Comparison of ENCODE assay signal across 17 cellular contexts in genomic region chr10:131930586-131931330, GRCh38. TPM values are rescaled to one million over a fixed set of nuclear protein-coding genes. Genes with fewer than 3 reads are reported as not detected.
DNase-seq lines count a peak whose midpoint lies in the region; ATAC-seq, FAIRE-seq and TF ChIP-seq lines count a peak whose summit lies in the region.
"Had no signal": no experiment of that assay in that cellular context is flagged by ENCODE, and none has a peak within 500 bp of the region (broad histone marks: within the 10 kb centered on the region; RNA-seq: fewer than 3 reads in every experiment).

No MANE protein-coding gene starts in this region.

- no peak overlapping the region for H3K4me3 ChIP-seq in CD4-positive, alpha-beta memory T cell (ENCODE audit: low read length in 2 of 2)
- no peak overlapping the region for H3K4me3 ChIP-seq in H1 (ENCODE audit: extremely low read depth in 1 of 4, insufficient read depth in 2 of 4, low read depth in 3 of 4, low read length in 4 of 4)
- H3K4me3 ChIP-seq: ascending aorta, neural progenitor cell, upper lobe of left lung had no signal

- H3K9me3 Mint-ChIP-seq in activated CD4-positive, alpha-beta T cell treated with anti-CD3 and anti-CD28 coated beads, Interleukin-2, amount 10 ng/mL, durations not matched to agents 7 days and 5 days: no peaks in the 10 kb centered on the region
- H3K9me3 Mint-ChIP-seq in activated CD4-positive, alpha-beta T cell treated with anti-CD3 and anti-CD28 coated beads, Interleukin-2, amount 10 ng/mL, durations not matched to agents 24 days and 14 days: no peaks in the 10 kb centered on the region
- H3K9me3 Mint-ChIP-seq in CD4-positive, alpha-beta memory T cell: no peaks in the 10 kb centered on the region
- no peaks in the 10 kb centered on the region for H3K9me3 Mint-ChIP-seq in osteocyte (ENCODE audit: unreplicated experiment)
- H3K9me3 Mint-ChIP-seq: activated T-cell treated with anti-CD3 and anti-CD28 coated beads, Interleukin-2, amount 50 U/mL, for 72 hours had no signal

- no peak for DNase-seq in activated CD4-positive, alpha-beta T cell treated with anti-CD3 and anti-CD28 coated beads, Interleukin-2, amount 10 ng/mL, durations not matched to agents 7 days and 5 days
- no peak for DNase-seq in activated CD4-positive, alpha-beta T cell treated with anti-CD3 and anti-CD28 coated beads, Interleukin-2, amount 10 ng/mL, durations not matched to agents 24 days and 14 days
- DNase-seq in CD4-positive, alpha-beta memory T cell: no peak
- DNase-seq in H1 (ENCODE audit: low read depth in 1 of 2, low spot score in 2 of 2) (no peak), osteocyte (ENCODE audit: extremely low spot score, unreplicated experiment) (no peak), left lobe of liver (ENCODE audit: low spot score) (no peak)
- DNase-seq: activated T-cell treated with anti-CD3 and anti-CD28 coated beads, Interleukin-2, amount 50 U/mL, for 72 hours; dermis blood vessel endothelial cell; hypothalamus; NCI-H226; SIG-M5; upper lobe of left lung had no signal

- no peak overlapping the region for H3K4me2 ChIP-seq in H1 (ENCODE audit: insufficient read depth in 1 of 2, low read depth in 2 of 2, low read length in 2 of 2)
- H3K4me2 ChIP-seq: neural progenitor cell had no signal

- no peak overlapping the region for H2BK120ac ChIP-seq in H1 (replicated peaks; ENCODE audit: low read depth, low read length)

- peaks cover 8% of the 10 kb centered on the region for H3K36me3 ChIP-seq in CD4-positive, alpha-beta memory T cell (ENCODE audit: insufficient read depth, low read length)
- H3K36me3 ChIP-seq in H1 (ENCODE audit: control insufficient read depth in 2 of 4, insufficient read depth in 4 of 4, low read length in 3 of 4): peaks cover 0 to 3% (median 0%) of the 10 kb centered on the region in 4 experiments; a peak in 1 of 8 replicates
- H3K36me3 ChIP-seq: neural progenitor cell had no signal

- CTCF ChIA-PET in activated CD4-positive, alpha-beta T cell treated with anti-CD3 and anti-CD28 coated beads, Interleukin-2, amount 10 ng/mL, durations not matched to agents 7 days and 5 days (lab: Charles Lee): no interaction called here
- CTCF ChIA-PET in CD4-positive, alpha-beta memory T cell (lab: Charles Lee; ENCODE audit: partially characterized antibody): interaction anchor here (0.9 kb wide), 1 partner anchor 45 kb away, joined by 3 read pairs; no protein-coding TSS in a partner anchor
- CTCF ChIA-PET in H1 (lab: Charles Lee; ENCODE audit: partially characterized antibody): interaction anchor here (0.9 kb wide), 1 partner anchor 45 kb away, joined by 4 read pairs; no protein-coding TSS in a partner anchor

- no peak overlapping the region for H4K8ac ChIP-seq in H1 (ENCODE audit: extremely low read depth, insufficient read depth, low read length)

- H3K4me3 Mint-ChIP-seq in activated CD4-positive, alpha-beta T cell treated with anti-CD3 and anti-CD28 coated beads, Interleukin-2, amount 10 ng/mL, durations not matched to agents 7 days and 5 days: no peak overlapping the region
- H3K4me3 Mint-ChIP-seq in activated CD4-positive, alpha-beta T cell treated with anti-CD3 and anti-CD28 coated beads, Interleukin-2, amount 10 ng/mL, durations not matched to agents 24 days and 14 days: no peak overlapping the region
- peak overlapping the region in 2 of 8 donors; percentile 9 to 49 for H3K4me3 Mint-ChIP-seq in CD4-positive, alpha-beta memory T cell
- H3K4me3 Mint-ChIP-seq in osteocyte (ENCODE audit: unreplicated experiment): peak overlapping the region; percentile 6
- H3K4me3 Mint-ChIP-seq: neural progenitor cell had no signal

- no peak overlapping the region for H2BK15ac ChIP-seq in H1 (ENCODE audit: low read length)

- TF ChIP-seq RAD21 in H1 (IDR thresholded peaks at IDR 0.05 in 1 of 2, conservative IDR thresholded peaks at IDR 0.05 in 1 of 2; ENCODE audit: low read depth in 2 of 2, low read length in 2 of 2): no peak

- no peak overlapping the region for H3K18ac ChIP-seq in H1 (ENCODE audit: extremely low read depth, low read length)

- ATAC-seq in HG03460 (IDR thresholded peaks at IDR 0.05; ENCODE audit: unreplicated experiment) (no peak), HG03520 (IDR thresholded peaks at IDR 0.05; ENCODE audit: unreplicated experiment) (no peak), left lobe of liver (no peak)
- ATAC-seq: activated T-cell treated with anti-CD3 and anti-CD28 coated beads, Interleukin-2, amount 50 U/mL, for 72 hours; HCT116 had no signal

- no peaks in the 10 kb centered on the region for H3K23me2 ChIP-seq in H1 (ENCODE audit: low read depth, low read length)

- H4K20me1 ChIP-seq in H1 (replicated peaks in 1 of 2; ENCODE audit: control insufficient read depth in 1 of 2, insufficient read depth in 2 of 2, low read length in 2 of 2): peaks cover 32 to 37% of the 10 kb centered on the region in 2 experiments

- 84% methylated on average over 16 of the region's 16 CpGs; no CpG with 5 or more reads in 1 of the 2 experiments for WGBS in H1 (ENCODE audit: extremely low coverage in 1 of 2, insufficient coverage in 1 of 2, insufficient read length in 1 of 2, insufficient replicate concordance in 2 of 2, low coverage in 1 of 2, low lambda C conversion rate in 2 of 2, missing lambda C conversion rate in 1 of 2), 2 experiments

- no peak overlapping the region for H4K5ac ChIP-seq in H1 (ENCODE audit: insufficient read length, low read depth, low read length)

- H3K79me1 ChIP-seq in H1 (ENCODE audit: low read depth, low read length): peaks cover 45% of the 10 kb centered on the region

- no peak overlapping the region for H2AK5ac ChIP-seq in H1 (ENCODE audit: low read depth, low read length)

- TF ChIP-seq POLR2A in H1 (IDR thresholded peaks at IDR 0.05; ENCODE audit: control extremely low read depth in 1 of 2, low read depth in 2 of 2, low read length in 2 of 2): no peak

- H3K79me2 ChIP-seq in H1 (ENCODE audit: control insufficient read depth in 1 of 2, insufficient read depth in 2 of 2, low read length in 2 of 2): peaks cover 22 to 96% of the 10 kb centered on the region in 2 experiments

- no peak overlapping the region for H2BK12ac ChIP-seq in H1 (ENCODE audit: low read depth, low read length)

- no peak overlapping the region for H3K4ac ChIP-seq in H1 (replicated peaks; ENCODE audit: insufficient read length, low read depth, low read length)

- POLR2A ChIA-PET in activated CD4-positive, alpha-beta T cell treated with anti-CD3 and anti-CD28 coated beads, Interleukin-2, amount 10 ng/mL, durations not matched to agents 7 days and 5 days (lab: Charles Lee): no interaction called here
- POLR2A ChIA-PET in CD4-positive, alpha-beta memory T cell (lab: Charles Lee; ENCODE audit: partially characterized antibody): no interaction called here
- POLR2A ChIA-PET in H1 (lab: Charles Lee; ENCODE audit: partially characterized antibody): no interaction called here

- intact Hi-C loops in activated CD4-positive, alpha-beta T cell treated with anti-CD3 and anti-CD28 coated beads, Interleukin-2, amount 10 ng/mL, durations not matched to agents 24 days and 14 days (cut with micrococcal nuclease): no loop called here
- intact Hi-C loops in CD4-positive, alpha-beta memory T cell (cut with micrococcal nuclease): no loop called here

- H2BK5ac ChIP-seq in H1 (ENCODE audit: low read depth, low read length): no peak overlapping the region

- H3K9me3 ChIP-seq in CD4-positive, alpha-beta memory T cell (ENCODE audit: control insufficient read depth in 1 of 2, low read length in 2 of 2): no peaks in the 10 kb centered on the region
- no peaks in the 10 kb centered on the region; a peak in 1 of 4 replicates for H3K9me3 ChIP-seq in H1 (ENCODE audit: insufficient read depth in 2 of 2, low read depth in 1 of 2, low read length in 1 of 2)
- H3K9me3 ChIP-seq: ascending aorta had no signal

- peaks cover 20% of the 10 kb centered on the region for H3K36me3 Mint-ChIP-seq in activated CD4-positive, alpha-beta T cell treated with anti-CD3 and anti-CD28 coated beads, Interleukin-2, amount 10 ng/mL, durations not matched to agents 7 days and 5 days (ENCODE audit: low read depth)
- H3K36me3 Mint-ChIP-seq in activated CD4-positive, alpha-beta T cell treated with anti-CD3 and anti-CD28 coated beads, Interleukin-2, amount 10 ng/mL, durations not matched to agents 24 days and 14 days (ENCODE audit: low read depth): peaks cover 23% of the 10 kb centered on the region
- peaks cover 3 to 37% of the 10 kb centered on the region in 2 donors for H3K36me3 Mint-ChIP-seq in CD4-positive, alpha-beta memory T cell
- peaks cover 13% of the 10 kb centered on the region for H3K36me3 Mint-ChIP-seq in osteocyte (ENCODE audit: unreplicated experiment)

- no peaks in the 10 kb centered on the region for H3K27me3 Mint-ChIP-seq in activated CD4-positive, alpha-beta T cell treated with anti-CD3 and anti-CD28 coated beads, Interleukin-2, amount 10 ng/mL, durations not matched to agents 7 days and 5 days
- no peaks in the 10 kb centered on the region for H3K27me3 Mint-ChIP-seq in activated CD4-positive, alpha-beta T cell treated with anti-CD3 and anti-CD28 coated beads, Interleukin-2, amount 10 ng/mL, durations not matched to agents 24 days and 14 days
- no peaks in the 10 kb centered on the region for H3K27me3 Mint-ChIP-seq in CD4-positive, alpha-beta memory T cell
- H3K27me3 Mint-ChIP-seq in osteocyte (ENCODE audit: unreplicated experiment): no peaks in the 10 kb centered on the region

- no peak overlapping the region for H3K14ac ChIP-seq in H1 (ENCODE audit: insufficient read length)

- TF ChIP-seq CTCF in H1 (IDR thresholded peaks at IDR 0.05; ENCODE audit: control extremely low read depth in 1 of 3, insufficient read depth in 1 of 3, low read depth in 1 of 3, low read length in 3 of 3): no peak
- no peak for TF ChIP-seq CTCF in osteocyte (IDR thresholded peaks at IDR 0.05)

- H3K27ac Mint-ChIP-seq in activated CD4-positive, alpha-beta T cell treated with anti-CD3 and anti-CD28 coated beads, Interleukin-2, amount 10 ng/mL, durations not matched to agents 7 days and 5 days: peak overlapping the region; percentile 32
- H3K27ac Mint-ChIP-seq in activated CD4-positive, alpha-beta T cell treated with anti-CD3 and anti-CD28 coated beads, Interleukin-2, amount 10 ng/mL, durations not matched to agents 24 days and 14 days: no peak overlapping the region
- H3K27ac Mint-ChIP-seq in CD4-positive, alpha-beta memory T cell: peak overlapping the region; percentile 15 to 90 (median 59)
- peak overlapping the region; percentile 98 for H3K27ac Mint-ChIP-seq in osteocyte (ENCODE audit: unreplicated experiment)
- H3K27ac Mint-ChIP-seq: activated T-cell treated with anti-CD3 and anti-CD28 coated beads, Interleukin-2, amount 50 U/mL, for 72 hours had no signal

- peaks cover 81% of the 10 kb centered on the region for H3K4me1 Mint-ChIP-seq in activated CD4-positive, alpha-beta T cell treated with anti-CD3 and anti-CD28 coated beads, Interleukin-2, amount 10 ng/mL, durations not matched to agents 7 days and 5 days
- peaks cover 58% of the 10 kb centered on the region for H3K4me1 Mint-ChIP-seq in activated CD4-positive, alpha-beta T cell treated with anti-CD3 and anti-CD28 coated beads, Interleukin-2, amount 10 ng/mL, durations not matched to agents 24 days and 14 days
- H3K4me1 Mint-ChIP-seq in CD4-positive, alpha-beta memory T cell: peaks cover 42 to 88% (median 74%) of the 10 kb centered on the region in 4 donors
- peaks cover 75% of the 10 kb centered on the region for H3K4me1 Mint-ChIP-seq in osteocyte (ENCODE audit: unreplicated experiment)

- H2BK20ac ChIP-seq in H1 (ENCODE audit: low read length): no peak overlapping the region

- no peak overlapping the region for H2AFZ ChIP-seq in H1 (ENCODE audit: low read length)
- H2AFZ ChIP-seq: neural progenitor cell had no signal

- no peaks in the 10 kb centered on the region for H3K27me3 ChIP-seq in CD4-positive, alpha-beta memory T cell (ENCODE audit: insufficient read depth, low read length)
- H3K27me3 ChIP-seq in H1 (replicated peaks in 1 of 4; ENCODE audit: control insufficient read depth in 3 of 4, extremely low read depth in 1 of 4, insufficient read depth in 3 of 4, low read length in 3 of 4): no peaks in the 10 kb centered on the region
- H3K27me3 ChIP-seq: ascending aorta, neural progenitor cell, upper lobe of left lung had no signal

- H3K9ac ChIP-seq in H1 (replicated peaks in 1 of 4; ENCODE audit: extremely low read depth in 1 of 4, low read depth in 3 of 4, low read length in 3 of 4): no peak overlapping the region
- H3K9ac ChIP-seq: neural progenitor cell had no signal

- no peak for TF ChIP-seq EP300 in H1 (IDR thresholded peaks at IDR 0.05; ENCODE audit: borderline replicate concordance in 1 of 2, low read depth in 2 of 2, low read length in 2 of 2)

- H3K56ac ChIP-seq in H1 (replicated peaks; ENCODE audit: insufficient read length, low read depth, low read length): no peak overlapping the region

- H3K4me1 ChIP-seq in CD4-positive, alpha-beta memory T cell (ENCODE audit: insufficient read depth, low read length): peaks cover 81% of the 10 kb centered on the region
- peaks cover 4 to 38% (median 14%) of the 10 kb centered on the region in 4 experiments; a peak in 6 of 7 replicates for H3K4me1 ChIP-seq in H1 (replicated peaks in 1 of 4; ENCODE audit: control insufficient read depth in 3 of 4, insufficient read depth in 4 of 4, low read length in 3 of 4)

- no peak for FAIRE-seq in H1 (lab: Jason Lieb, UNC)

- H3K23ac ChIP-seq in H1 (ENCODE audit: insufficient read length): no peak overlapping the region

- no peak overlapping the region for H4K91ac ChIP-seq in H1 (replicated peaks; ENCODE audit: insufficient read length, low read length)

- H3K27ac ChIP-seq in CD4-positive, alpha-beta memory T cell (ENCODE audit: low read depth, low read length): no peak overlapping the region
- no peak overlapping the region for H3K27ac ChIP-seq in H1 (ENCODE audit: low read depth, low read length)
- H3K27ac ChIP-seq: neural progenitor cell had no signal

RNA-seq across cellular contexts. Expression of gene PPP2R2D, which starts 29.9 kb away (rescaled TPM):
- total RNA-seq in activated CD4-positive, alpha-beta T cell treated with anti-CD3 and anti-CD28 coated beads, Interleukin-2, amount 10 ng/mL, durations not matched to agents 7 days and 5 days: 10 to 100 TPM; 38.5 to 43.1 TPM
- total RNA-seq in activated CD4-positive, alpha-beta T cell treated with anti-CD3 and anti-CD28 coated beads, Interleukin-2, amount 10 ng/mL, durations not matched to agents 24 days and 14 days: 33.2 and 36.2 TPM in 2 replicates
- 10 to 100 TPM; 47.2 to 49.2 TPM for total RNA-seq in CD4-positive, alpha-beta memory T cell
- 10 to 100 TPM; 25.7 to 36.2 TPM for polyA plus RNA-seq in CD4-positive, alpha-beta memory T cell
- total RNA-seq in H1 (2021; fragmentation: NEBNext Ultra II Directional; extraction: Animal tissue kit (Norgen Biotek cat#: 25700)): 32.8 and 34.1 TPM in 2 replicates
- polyA plus RNA-seq in H1 (2011; rRNA removed): 22.8 and 25.4 TPM in 2 replicates
- polyA plus RNA-seq in H1 (2011; cell fraction: cytosol; rRNA removed): 27.9 TPM
- 48.3 TPM for polyA plus RNA-seq in H1 (2011; cell fraction: nucleus; rRNA removed)
- 23.0 to 27.3 TPM (median 25.8 TPM) in 4 replicates for polyA plus RNA-seq in H1 (2012, experiment 1 of 2)
- 17.9 TPM for polyA plus RNA-seq in H1 (2012, experiment 2 of 2)
- polyA plus RNA-seq in H1 (2013, experiment 1 of 2): 25.0 TPM
- 25.3 TPM for polyA plus RNA-seq in H1 (2013, experiment 2 of 2)
- 38.8 and 40.7 TPM in 2 replicates for polyA minus RNA-seq in H1 (2011; rRNA and poly(A)+ RNA removed)
- polyA minus RNA-seq in H1 (2011; cell fraction: cytosol; rRNA and poly(A)+ RNA removed): 18.9 TPM
- polyA minus RNA-seq in H1 (2011; cell fraction: nucleus; rRNA and poly(A)+ RNA removed): 42.4 TPM
- 28.9 and 29.3 TPM in 2 replicates for total RNA-seq in osteocyte
- total RNA-seq in left lobe of liver: 15.4 TPM

RNA-seq across cellular contexts. Expression of gene BNIP3, which starts 51.0 kb away (rescaled TPM):
- total RNA-seq in activated CD4-positive, alpha-beta T cell treated with anti-CD3 and anti-CD28 coated beads, Interleukin-2, amount 10 ng/mL, durations not matched to agents 7 days and 5 days: 10 to 100 TPM; 59.0 to 62.2 TPM
- total RNA-seq in activated CD4-positive, alpha-beta T cell treated with anti-CD3 and anti-CD28 coated beads, Interleukin-2, amount 10 ng/mL, durations not matched to agents 24 days and 14 days: 94.4 and 95.1 TPM in 2 replicates
- total RNA-seq in CD4-positive, alpha-beta memory T cell: 10 to 100 TPM; 29.8 to 31.7 TPM
- polyA plus RNA-seq in CD4-positive, alpha-beta memory T cell: 10 to 100 TPM; 33.6 to 37.0 TPM
- 25.8 and 26.4 TPM in 2 replicates for total RNA-seq in H1 (2021; fragmentation: NEBNext Ultra II Directional; extraction: Animal tissue kit (Norgen Biotek cat#: 25700))
- 58.9 and 75.1 TPM in 2 replicates for polyA plus RNA-seq in H1 (2011; rRNA removed)
- 79.1 TPM for polyA plus RNA-seq in H1 (2011; cell fraction: cytosol; rRNA removed)
- 28.9 TPM for polyA plus RNA-seq in H1 (2011; cell fraction: nucleus; rRNA removed)
- 33.0 to 61.3 TPM (median 43.3 TPM) in 4 replicates for polyA plus RNA-seq in H1 (2012, experiment 1 of 2)
- 15.1 TPM for polyA plus RNA-seq in H1 (2012, experiment 2 of 2)
- polyA plus RNA-seq in H1 (2013, experiment 1 of 2): 24.6 TPM
- 28.6 TPM for polyA plus RNA-seq in H1 (2013, experiment 2 of 2)
- polyA minus RNA-seq in H1 (2011; rRNA and poly(A)+ RNA removed): 13.6 and 20.7 TPM in 2 replicates
- polyA minus RNA-seq in H1 (2011; cell fraction: cytosol; rRNA and poly(A)+ RNA removed): 33.6 TPM
- polyA minus RNA-seq in H1 (2011; cell fraction: nucleus; rRNA and poly(A)+ RNA removed): 17.5 TPM
- total RNA-seq in osteocyte (29.2 and 31.6 TPM in 2 replicates), left lobe of liver (90.4 TPM)
